In the genomic region with DNA sequence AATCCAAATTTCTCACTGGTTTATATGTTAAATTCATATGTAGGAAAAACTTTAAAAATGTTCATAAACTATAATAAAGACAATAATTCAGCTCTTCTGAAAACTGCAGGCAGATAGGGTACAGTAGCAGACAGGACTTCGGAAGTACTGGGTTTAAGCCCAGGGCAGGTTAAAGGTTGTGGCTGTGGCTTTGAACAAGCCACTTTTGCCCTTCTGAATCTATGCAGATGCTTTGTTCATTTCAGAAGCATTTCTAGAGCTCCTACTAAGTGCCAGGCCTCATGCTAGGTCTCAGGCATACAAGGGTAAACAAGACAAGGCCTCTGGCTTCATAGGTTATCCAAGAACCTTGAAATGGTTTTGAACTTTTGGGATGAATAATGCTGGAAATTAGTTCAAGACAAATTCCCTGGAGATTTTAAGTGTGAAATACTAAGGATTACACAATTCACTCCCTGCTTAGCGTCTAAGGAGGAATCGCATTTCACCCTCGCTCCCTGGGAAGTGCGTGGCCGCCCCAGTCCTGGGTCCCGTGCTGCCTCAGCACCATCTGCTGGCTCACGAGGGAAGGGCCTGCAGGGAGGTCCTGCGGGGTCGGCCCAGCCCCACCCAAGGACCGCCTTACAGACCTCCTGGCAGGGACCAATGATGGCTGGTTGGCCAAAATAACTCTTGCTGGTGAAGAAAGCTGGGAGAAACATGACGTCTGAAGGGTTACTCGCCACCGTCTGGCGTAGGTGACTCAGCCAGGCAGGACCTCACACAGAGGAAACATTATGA, we compare ENCODE assay signal across 9 cellular contexts.
DNase-seq lines count a peak whose midpoint lies in the region; ATAC-seq and TF ChIP-seq lines count a peak whose summit lies in the region.
"Had no signal": no experiment of that assay in that cellular context is flagged by ENCODE, and none has a peak within 500 bp of the region (broad histone marks: within the 10 kb centered on the region; RNA-seq: fewer than 3 reads in every experiment).

No MANE protein-coding gene starts in this region.

- intact Hi-C loops in lower leg skin (cut with DNase I; ENCODE audit: low total_unique reads): loop anchor here (10.0 kb wide), 1 partner anchor 588 kb away; the partner anchor contains the start of gene TMEM200C

- no peak for TF ChIP-seq POLR2A in lower leg skin (IDR thresholded peaks at IDR 0.05)

- DNase-seq in COR-L47 (lab: John Stamatoyannopoulos, UW): peak; percentile 43
- DNase-seq in NCI-H2107 treated with DMSO at 0.1 percent for 48 hours (lab: John Stamatoyannopoulos, UW; ENCODE audit: unreplicated experiment): peak; percentile 21
- peak; percentile 89 for DNase-seq in choroid plexus epithelial cell (ENCODE audit: low read depth)
- peak; percentile 66 to 96 for DNase-seq in lower leg skin (ENCODE audit: low spot score in 2 of 2)
- DNase-seq in type B pancreatic cell (ENCODE audit: extremely low spot score, unreplicated experiment): no peak
- DNase-seq in activated CD4-positive, alpha-beta T cell treated with anti-CD3 and anti-CD28 coated beads, Interleukin-2, amount 50 U/mL, for 4 hours: no peak

- no peaks in the 10 kb centered on the region for H3K9me3 Mint-ChIP-seq in type B pancreatic cell

- no peak overlapping the region for H3K27ac Mint-ChIP-seq in type B pancreatic cell
- H3K27ac Mint-ChIP-seq: IgD-negative memory B cell had no signal

- peak; percentile 80 for TF ChIP-seq CTCF in choroid plexus epithelial cell (conservative IDR thresholded peaks at IDR 0.05; ENCODE audit: low read depth, low read length)
- peak in 1 of 3 donors; percentile 70 for TF ChIP-seq CTCF in lower leg skin (IDR thresholded peaks at IDR 0.05)
- peak; percentile 85 for TF ChIP-seq CTCF in type B pancreatic cell (conservative IDR thresholded peaks at IDR 0.05)

- ATAC-seq in GM21360 (IDR thresholded peaks at IDR 0.05; ENCODE audit: unreplicated experiment) (peak; percentile 84), GM19452 (IDR thresholded peaks at IDR 0.05; ENCODE audit: unreplicated experiment) (no peak)

- H3K36me3 Mint-ChIP-seq in type B pancreatic cell: no peaks in the 10 kb centered on the region
- H3K36me3 Mint-ChIP-seq: IgD-negative memory B cell had no signal

- WGBS in lower leg skin, 2 donors: 14% methylated on average over 15 of the region's 15 CpGs

- H3K4me3 Mint-ChIP-seq in type B pancreatic cell: no peak overlapping the region
- H3K4me3 Mint-ChIP-seq: IgD-negative memory B cell had no signal

- peaks cover 9% of the 10 kb centered on the region for H3K27me3 Mint-ChIP-seq in type B pancreatic cell
- H3K27me3 Mint-ChIP-seq: IgD-negative memory B cell had no signal

- H3K4me3 ChIP-seq in choroid plexus epithelial cell (ENCODE audit: low read depth, low read length) (no peak overlapping the region), lower leg skin (ENCODE audit: low read depth, poor library complexity, severe bottlenecking) (no peak overlapping the region)

- peaks cover 8% of the 10 kb centered on the region for H3K4me1 Mint-ChIP-seq in type B pancreatic cell (ENCODE audit: unreplicated experiment)
- H3K4me1 Mint-ChIP-seq: IgD-negative memory B cell had no signal

Comparison
In these comparisons a context has a peak if more than half of its experiments do, and no peak if none do; other contexts are left out.
1. DNase-seq: peak in COR-L47 (single experiment), NCI-H2107 treated with DMSO at 0.1 percent for 48 hours (single experiment), choroid plexus epithelial cell (single experiment) and lower leg skin (2 of 2); none in type B pancreatic cell (single experiment) and activated CD4-positive, alpha-beta T cell treated with anti-CD3 and anti-CD28 coated beads, Interleukin-2, amount 50 U/mL, for 4 hours (0 of 2).